1 cellular context compared by ENCODE assay signal in genomic region chr9:101326035-101326434, GRCh38.
TF ChIP-seq lines count a peak whose summit lies in the region.

No MANE protein-coding gene starts in this region.

TF ChIP-seq in GM23338, 12 proteins besides CTCF, POLR2A, EP300 and RAD21 (continued from another document):
- TF ChIP-seq ZNF462 (CRISPR knock-in tag; IDR thresholded peaks at IDR 0.05) = no peak
